18 cellular contexts compared by ENCODE assay signal in the genomic region with DNA sequence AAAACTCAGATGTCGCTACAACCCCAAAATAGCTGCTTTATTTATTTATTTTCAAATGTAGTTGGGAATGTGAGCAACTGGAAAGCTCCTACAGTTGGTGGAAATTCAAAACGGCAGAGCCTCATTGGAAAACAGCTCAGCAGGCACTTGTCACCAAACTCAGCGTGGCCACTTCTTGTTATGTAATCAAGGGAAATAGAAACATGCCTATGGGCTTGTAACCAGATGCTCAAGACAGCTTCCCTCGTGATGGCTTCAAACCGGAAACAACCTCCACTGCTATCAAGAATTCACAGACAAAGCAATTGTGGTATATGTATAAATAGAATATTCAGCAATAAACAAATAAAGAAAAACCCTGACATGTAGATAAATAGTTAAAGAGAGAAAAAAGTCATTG.
DNase-seq lines count a peak whose midpoint lies in the region; ATAC-seq and TF ChIP-seq lines count a peak whose summit lies in the region.
"Had no signal": no experiment of that assay in that cellular context is flagged by ENCODE, and none has a peak within 500 bp of the region (broad histone marks: within the 10 kb centered on the region; RNA-seq: fewer than 3 reads in every experiment).

No MANE protein-coding gene starts in this region.

- H3K36me3 ChIP-seq in BE2C: no peaks in the 10 kb centered on the region

- peaks cover 11% of the 10 kb centered on the region for H3K4me1 ChIP-seq in BE2C

- H3K4me3 ChIP-seq in BE2C (ENCODE audit: low read depth, low read length): no peak overlapping the region
- H3K4me3 ChIP-seq: GM23248 had no signal

- no peaks in the 10 kb centered on the region for H3K9me3 ChIP-seq in BE2C

- no peak for ATAC-seq in HG03469 (IDR thresholded peaks at IDR 0.05; ENCODE audit: unreplicated experiment)

- H3K27me3 ChIP-seq in BE2C: no peaks in the 10 kb centered on the region

- peak; percentile 40 for DNase-seq in BE2C
- DNase-seq in NAMALWA (ENCODE audit: low spot score): peak; percentile 6
- DNase-seq in OCI-M1 (lab: John Stamatoyannopoulos, UW): peak; percentile 44
- peak; percentile 5 for DNase-seq in iPS DF 19.7 (ENCODE audit: low read depth, low spot score)
- DNase-seq in stimulated activated CD4-positive, alpha-beta T cell treated with anti-CD3 and anti-CD28 coated beads, Interleukin-4, amount 100 ng/mL, for 1 hour: no peak
- no peak for DNase-seq in GM19238 (ENCODE audit: insufficient read length, low spot score)
- no peak for DNase-seq in activated effector memory CD4-positive, alpha-beta T cell treated with Interleukin-2 at 50 U/mL for 16 hours
- DNase-seq: Calu3; CD4-positive, alpha-beta T cell; GDM1; GM23248; HFFc6; KBM-7; NCI-H1092 treated with DMSO at 0.1 percent for 48 hours; NCI-H2081; NCI-H446 treated with DMSO at 0.1 percent for 48 hours; SW 1271 had no signal

- no peak for TF ChIP-seq CTCF in BE2C (IDR thresholded peaks at IDR 0.05; ENCODE audit: low read depth, low read length)

Comparison
In these comparisons a context has a peak if more than half of its experiments do, and no peak if none do; other contexts are left out.
1. DNase-seq: peak in BE2C (single experiment), NAMALWA (single experiment), OCI-M1 (single experiment) and iPS DF 19.7 (single experiment); none in stimulated activated CD4-positive, alpha-beta T cell treated with anti-CD3 and anti-CD28 coated beads, Interleukin-4, amount 100 ng/mL, for 1 hour (single experiment), GM19238 (single experiment) and activated effector memory CD4-positive, alpha-beta T cell treated with Interleukin-2 at 50 U/mL for 16 hours (single experiment).